ENCODE assay signal across 8 cellular contexts in the genomic region with DNA sequence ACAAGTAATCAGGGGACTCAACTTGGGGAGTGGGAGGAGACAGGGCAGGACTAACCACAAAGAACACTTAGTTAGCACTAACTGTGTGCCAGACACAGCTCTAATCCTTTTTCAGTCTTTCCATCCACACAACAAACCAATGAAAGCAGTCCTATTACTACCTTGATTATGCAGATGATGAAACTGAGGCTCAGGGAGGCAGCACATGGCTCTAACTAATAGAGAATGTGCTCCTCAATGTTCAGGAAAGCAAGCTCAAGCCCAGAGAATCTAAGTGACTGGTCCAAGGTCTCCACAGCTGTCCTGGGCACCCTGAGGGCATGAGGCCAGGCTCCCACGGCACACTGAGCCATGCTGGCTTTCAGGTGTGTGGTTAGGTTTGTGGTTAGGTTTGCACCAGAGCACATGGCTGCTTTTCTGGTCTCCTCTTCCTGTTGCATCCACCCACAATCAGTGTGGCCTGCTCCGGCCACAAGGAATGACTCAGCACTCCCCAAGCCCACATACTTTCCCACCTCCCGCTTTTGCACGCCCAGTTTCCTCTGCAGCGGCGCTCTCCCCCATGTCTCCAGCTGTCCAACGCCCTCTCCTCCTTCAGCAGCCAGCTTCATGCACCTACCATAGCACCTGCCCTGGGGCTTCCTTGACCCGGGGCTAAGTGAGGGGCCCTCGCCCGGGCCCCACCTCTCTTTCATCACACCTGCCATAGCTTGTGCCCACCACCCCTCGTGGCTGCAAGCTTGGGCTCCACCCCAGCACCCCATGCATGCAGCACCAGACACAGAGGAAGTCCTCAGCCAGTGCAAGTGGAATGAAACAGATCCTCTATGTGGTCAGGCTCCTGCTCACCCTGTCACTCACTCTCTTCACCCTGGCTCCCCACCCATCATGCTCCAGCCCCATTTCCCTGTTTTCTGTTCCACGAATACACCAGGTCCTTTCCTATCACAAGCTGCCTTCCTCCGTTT.
A peak's percentile ranks its signal among the peaks of the same experiment; 100 is the strongest.
DNase-seq lines count a peak whose midpoint lies in the region; ATAC-seq and TF ChIP-seq lines count a peak whose summit lies in the region.

No MANE protein-coding gene starts in this region.

- WGBS in esophagus muscularis mucosa = 80% methylated on average over 13 of the region's 13 CpGs

- H3K4me3 ChIP-seq in NB4 (ENCODE audit: low read depth, low read length) (peak overlapping the region; percentile 16), esophagus muscularis mucosa (no peak overlapping the region)

- H3K9me3 ChIP-seq in esophagus muscularis mucosa = no peaks in the 10 kb centered on the region

- peaks cover 0 to 27% (median 0%) of the 10 kb centered on the region in 4 donors for H3K27me3 ChIP-seq in esophagus muscularis mucosa

- TF ChIP-seq POLR2A in NB4 (IDR thresholded peaks at IDR 0.05; ENCODE audit: extremely low read depth, insufficient read length) (no peak), esophagus muscularis mucosa (IDR thresholded peaks at IDR 0.05; ENCODE audit: low read depth) (no peak)

- TF ChIP-seq CTCF in NB4 (IDR thresholded peaks at IDR 0.05; ENCODE audit: low read depth, low read length) (no peak), esophagus muscularis mucosa (IDR thresholded peaks at IDR 0.05) (no peak)

- H3K36me3 ChIP-seq in esophagus muscularis mucosa = no peaks in the 10 kb centered on the region

- intact Hi-C loops in cardiac septum (cut with DNase I) = no loop called here
- intact Hi-C loops in left cardiac atrium (cut with DNase I) = no loop called here
- intact Hi-C loops in esophagus muscularis mucosa (cut with DNase I) = no loop called here
- intact Hi-C loops in Right ventricle myocardium superior (cut with DNase I) = no loop called here

- TF ChIP-seq EP300 in esophagus muscularis mucosa (IDR thresholded peaks at IDR 0.05) = no peak

- no peaks in the 10 kb centered on the region for H3K4me1 ChIP-seq in esophagus muscularis mucosa

- ATAC-seq in left cardiac atrium (no peak), HG02759 (IDR thresholded peaks at IDR 0.05; ENCODE audit: unreplicated experiment) (peak; percentile 86), Right ventricle myocardium superior (ENCODE audit: poor library complexity) (no peak)

- DNase-seq in cardiac septum (ENCODE audit: low spot score) = peak; percentile 66
- DNase-seq in left cardiac atrium = no peak
- peak; percentile 97 for DNase-seq in NB4 (ENCODE audit: low read depth)
- peak; percentile 42 for DNase-seq in dermis blood vessel endothelial cell
- DNase-seq in esophagus muscularis mucosa (ENCODE audit: extremely low spot score) = no peak
- no peak for DNase-seq in NCI-H510A (lab: John Stamatoyannopoulos, UW)
- no peak for DNase-seq in Right ventricle myocardium superior

- no peak overlapping the region for H3K27ac ChIP-seq in esophagus muscularis mucosa (replicated peaks in 1 of 4)

Comparison
In these comparisons a context has a peak if more than half of its experiments do, and no peak if none do; other contexts are left out.
1. DNase-seq: peak in cardiac septum (single experiment), NB4 (single experiment) and dermis blood vessel endothelial cell (single experiment); none in left cardiac atrium (single experiment), esophagus muscularis mucosa (single experiment), NCI-H510A (single experiment) and Right ventricle myocardium superior (single experiment).